In genomic region chr5:72842816-72843215, GRCh38 we compare ENCODE assay signal across 9 cellular contexts. TPM values are rescaled to one million over a fixed set of nuclear protein-coding genes. Genes with fewer than 3 reads are reported as not detected.
DNase-seq lines count a peak whose midpoint lies in the region; ATAC-seq and TF ChIP-seq lines count a peak whose summit lies in the region.
"Had no signal": no experiment of that assay in that cellular context is flagged by ENCODE, and none has a peak within 500 bp of the region (broad histone marks: within the 10 kb centered on the region; RNA-seq: fewer than 3 reads in every experiment).

No MANE protein-coding gene starts in this region.

- no peak for TF ChIP-seq POLR2A in body of pancreas (IDR thresholded peaks at IDR 0.05)

- DNase-seq in AML-193 (lab: John Stamatoyannopoulos, UW): peak; percentile 44 to 45
- DNase-seq in HT1080 (ENCODE audit: low read depth): peak; percentile 70
- DNase-seq in NCI-H1092 treated with DMSO at 0.1 percent for 48 hours (lab: John Stamatoyannopoulos, UW): no peak
- no peak for DNase-seq in NCI-H187 treated with DMSO at 0.1 percent for 48 hours (lab: John Stamatoyannopoulos, UW)
- no peak for DNase-seq in body of pancreas
- DNase-seq: MM.1S had no signal

- peak; percentile 22 to 41 for TF ChIP-seq RAD21 in liver (IDR thresholded peaks at IDR 0.05)

- H3K9ac ChIP-seq in liver (ENCODE audit: low read depth in 1 of 2, low read length in 2 of 2): no peak overlapping the region

- no peak for TF ChIP-seq CTCF in liver (IDR thresholded peaks at IDR 0.05; ENCODE audit: low read depth, low read length, missing input control)
- no peak for TF ChIP-seq CTCF in body of pancreas (IDR thresholded peaks at IDR 0.05)

- intact Hi-C loops in body of pancreas (cut with DNase I): no loop called here

- no peak overlapping the region for H3K27ac Mint-ChIP-seq in activated T-helper 17 cell treated with anti-CD3 and anti-CD28 coated beads, Interleukin-2, amount 50 U/mL, for 72 hours

- H3K27me3 ChIP-seq in liver (ENCODE audit: control insufficient read depth in 4 of 4, insufficient read depth in 4 of 4, low read length in 3 of 4) (no peaks in the 10 kb centered on the region), body of pancreas (no peaks in the 10 kb centered on the region)

- H3K4me3 ChIP-seq in liver (ENCODE audit: low read depth in 1 of 3, low read length in 3 of 3) (no peak overlapping the region), body of pancreas (no peak overlapping the region)

- peaks cover 2 to 9% (median 4%) of the 10 kb centered on the region in 4 donors for H3K4me1 ChIP-seq in liver (ENCODE audit: control insufficient read depth in 4 of 4, insufficient read depth in 4 of 4, low read length in 3 of 4)
- H3K4me1 ChIP-seq in body of pancreas: peaks cover 45% of the 10 kb centered on the region

- H3K27ac ChIP-seq in liver (ENCODE audit: low read depth in 1 of 2, low read length in 2 of 2) (no peak overlapping the region), body of pancreas (no peak overlapping the region)

- peak; percentile 87 for ATAC-seq in activated T-helper 17 cell treated with anti-CD3 and anti-CD28 coated beads, Interleukin-2, amount 50 U/mL, for 72 hours (replicated peaks)
- ATAC-seq in body of pancreas: no peak
- ATAC-seq in GM21367 (IDR thresholded peaks at IDR 0.05; ENCODE audit: unreplicated experiment): no peak

- H3K36me3 Mint-ChIP-seq in activated T-helper 17 cell treated with anti-CD3 and anti-CD28 coated beads, Interleukin-2, amount 50 U/mL, for 72 hours (ENCODE audit: low read depth): peaks cover under 1% of the 10 kb centered on the region

- H3K9me3 Mint-ChIP-seq in activated T-helper 17 cell treated with anti-CD3 and anti-CD28 coated beads, Interleukin-2, amount 50 U/mL, for 72 hours: no peaks in the 10 kb centered on the region

- H3K36me3 ChIP-seq in liver (ENCODE audit: control insufficient read depth in 4 of 4, insufficient read depth in 3 of 4, low read depth in 1 of 4, low read length in 3 of 4) (no peaks in the 10 kb centered on the region), body of pancreas (replicated peaks in 1 of 2; ENCODE audit: insufficient read depth in 1 of 2, low read depth in 2 of 2) (no peaks in the 10 kb centered on the region)

- no peak overlapping the region for H3K4me3 Mint-ChIP-seq in activated T-helper 17 cell treated with anti-CD3 and anti-CD28 coated beads, Interleukin-2, amount 50 U/mL, for 72 hours

- peaks cover 4% of the 10 kb centered on the region for H3K4me1 Mint-ChIP-seq in activated T-helper 17 cell treated with anti-CD3 and anti-CD28 coated beads, Interleukin-2, amount 50 U/mL, for 72 hours

- no peaks in the 10 kb centered on the region for H3K27me3 Mint-ChIP-seq in activated T-helper 17 cell treated with anti-CD3 and anti-CD28 coated beads, Interleukin-2, amount 50 U/mL, for 72 hours

- H3K9me3 ChIP-seq in liver (ENCODE audit: control insufficient read depth in 4 of 4, low read length in 3 of 4): no peaks in the 10 kb centered on the region
- H3K9me3 ChIP-seq in body of pancreas: no peaks in the 10 kb centered on the region

TF ChIP-seq in liver, 16 proteins besides CTCF, POLR2A, EP300 and RAD21:
- no peak for TF ChIP-seq RXRA (IDR thresholded peaks at IDR 0.05)
- TF ChIP-seq SP1 (IDR thresholded peaks at IDR 0.05): no peak
- TF ChIP-seq TAF1 (conservative IDR thresholded peaks at IDR 0.05): no peak
- no peak for TF ChIP-seq ZBTB33 (IDR thresholded peaks at IDR 0.05)
- TF ChIP-seq EGR1 (IDR thresholded peaks at IDR 0.05; ENCODE audit: low read depth in 2 of 2): no peak
- TF ChIP-seq GABPA (IDR thresholded peaks at IDR 0.05 in 1 of 2, conservative IDR thresholded peaks at IDR 0.05 in 1 of 2): no peak
- no peak for TF ChIP-seq REST (IDR thresholded peaks at IDR 0.05)
- TF ChIP-seq JUND (IDR thresholded peaks at IDR 0.05): no peak
- TF ChIP-seq MAX (IDR thresholded peaks at IDR 0.05): no peak
- no peak for TF ChIP-seq HNF4G (IDR thresholded peaks at IDR 0.05)
- no peak for TF ChIP-seq HNF4A (conservative IDR thresholded peaks at IDR 0.05)
- no peak for TF ChIP-seq FOXA1 (IDR thresholded peaks at IDR 0.05)
- TF ChIP-seq ATF3 (IDR thresholded peaks at IDR 0.05): no peak
- TF ChIP-seq FOXA2 (IDR thresholded peaks at IDR 0.05): no peak
- no peak for TF ChIP-seq NR2F2 (IDR thresholded peaks at IDR 0.05)
- TF ChIP-seq YY1 (IDR thresholded peaks at IDR 0.05): no peak

RNA-seq across cellular contexts. Expression of gene TNPO1, which starts 26.4 kb away (rescaled TPM):
- 167 and 205 TPM in 2 replicates for total RNA-seq in HT1080 (2014; rRNA removed; shearing (Covaris generic))
- polyA plus RNA-seq in HT1080 (2015; cell fraction: cytosol; rRNA removed): 62.9 and 84.1 TPM in 2 replicates
- polyA plus RNA-seq in HT1080 (2015; cell fraction: nucleus; rRNA removed): 117 and 138 TPM in 2 replicates
- total RNA-seq in activated T-helper 17 cell treated with anti-CD3 and anti-CD28 coated beads, Interleukin-2, amount 50 U/mL, for 72 hours: 100 to 1,000 TPM in 1 of 2 donors, 10 to 100 TPM in 1; 61.7 to 117 TPM
- total RNA-seq in liver (10 to 100 TPM; 42.1 to 95.8 TPM), body of pancreas (10 to 100 TPM; 41.2 to 71.9 TPM)
- 10 to 100 TPM in 1 of 2 donors, 1 to 10 TPM in 1; 5.7 to 16.2 TPM for polyA plus RNA-seq in liver

Comparison
In these comparisons a context has a peak if more than half of its experiments do, and no peak if none do; other contexts are left out.
1. DNase-seq: peak in AML-193 (2 of 2) and HT1080 (single experiment); none in NCI-H1092 treated with DMSO at 0.1 percent for 48 hours (single experiment), NCI-H187 treated with DMSO at 0.1 percent for 48 hours (single experiment) and body of pancreas (0 of 4).